Comparison of ENCODE assay signal across 16 cellular contexts in the genomic region with DNA sequence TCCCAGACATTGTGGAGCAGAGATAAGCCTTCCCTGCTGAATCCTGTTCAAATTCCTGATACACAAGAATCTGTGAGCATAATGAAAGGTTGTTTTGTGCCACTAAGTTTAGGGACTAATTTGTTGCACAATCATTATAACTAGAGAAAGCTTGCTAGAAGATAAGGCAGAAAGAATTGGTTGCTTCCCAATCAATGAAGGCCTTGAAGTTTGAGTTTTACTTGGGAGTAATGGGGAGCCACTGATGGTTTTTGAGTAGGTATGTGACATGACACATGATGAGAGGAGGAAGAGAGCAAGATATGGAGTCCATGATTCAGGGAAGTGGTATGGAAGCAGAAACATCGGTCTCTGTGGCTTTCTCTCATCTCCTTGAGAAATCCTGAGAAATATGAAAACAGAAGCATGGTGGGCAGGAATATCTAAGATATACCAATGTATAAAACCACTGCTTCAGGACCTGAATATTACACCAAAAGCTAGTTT. TPM values are rescaled to one million over a fixed set of nuclear protein-coding genes. Genes with fewer than 3 reads are reported as not detected.
A peak's percentile ranks its signal among the peaks of the same experiment; 100 is the strongest.
DNase-seq lines count a peak whose midpoint lies in the region; TF ChIP-seq lines count a peak whose summit lies in the region.
"Had no signal": no experiment of that assay in that cellular context is flagged by ENCODE, and none has a peak within 500 bp of the region (broad histone marks: within the 10 kb centered on the region; RNA-seq: fewer than 3 reads in every experiment).

No MANE protein-coding gene starts in this region.

- H3K4me1 Mint-ChIP-seq in Caco-2 (ENCODE audit: low read depth, unreplicated experiment) (peaks cover 16% of the 10 kb centered on the region), MCF 10A (ENCODE audit: insufficient read depth, unreplicated experiment) (peaks cover 22% of the 10 kb centered on the region)

- H3K79me2 ChIP-seq in Loucy (ENCODE audit: insufficient read depth, low read length): no peaks in the 10 kb centered on the region

- H3K9me3 ChIP-seq in Caco-2 (no peaks in the 10 kb centered on the region), Loucy (ENCODE audit: insufficient read depth, low read depth, low read length) (no peaks in the 10 kb centered on the region), mesodermal cell (ENCODE audit: control insufficient read depth, low read length) (no peaks in the 10 kb centered on the region)

- H3K4me3 ChIP-seq in Caco-2 (ENCODE audit: low read depth, low read length): no peak overlapping the region
- H3K4me3 ChIP-seq in Loucy (ENCODE audit: low read length, poor library complexity, severe bottlenecking): no peak overlapping the region
- no peak overlapping the region for H3K4me3 ChIP-seq in mesodermal cell (ENCODE audit: extremely low read depth, insufficient read depth, low read length, poor library complexity, severe bottlenecking)

- H3F3A ChIP-seq in Loucy (ENCODE audit: low read depth): no peaks in the 10 kb centered on the region

- intact Hi-C loops in Caco-2 (cut with micrococcal nuclease; ENCODE audit: unreplicated experiment) (no loop called here), MCF 10A (cut with micrococcal nuclease) (no loop called here)

- no peaks in the 10 kb centered on the region for H3K36me3 ChIP-seq in Caco-2 (ENCODE audit: control insufficient read depth, insufficient read depth, low read length)
- no peaks in the 10 kb centered on the region for H3K36me3 ChIP-seq in Loucy (ENCODE audit: insufficient read depth, low read length)
- no peaks in the 10 kb centered on the region for H3K36me3 ChIP-seq in mesodermal cell (ENCODE audit: control insufficient read depth, insufficient read depth, low read length)

- no peak for TF ChIP-seq CTCF in Caco-2 (IDR thresholded peaks at IDR 0.05; ENCODE audit: insufficient read depth in 1 of 2, low read depth in 1 of 2, low read length in 1 of 2, severe bottlenecking in 1 of 2, unreplicated experiment in 1 of 2)
- TF ChIP-seq CTCF in Loucy (conservative IDR thresholded peaks at IDR 0.05; ENCODE audit: low read length): no peak
- TF ChIP-seq CTCF in MCF 10A (IDR thresholded peaks at IDR 0.05; ENCODE audit: unreplicated experiment): no peak

- DNase-seq in Caco-2 (no peak), MCF 10A (ENCODE audit: unreplicated experiment) (no peak), retina (no peak), NCI-H2029 treated with DMSO at 0.1 percent for 48 hours (lab: John Stamatoyannopoulos, UW) (no peak), SIG-M5 treated with dmso at 0.1 percent for 504 hours (lab: John Stamatoyannopoulos, UW; ENCODE audit: unreplicated experiment) (no peak), COLO668 (lab: John Stamatoyannopoulos, UW; ENCODE audit: unreplicated experiment) (no peak)
- DNase-seq: activated CD4-positive, alpha-beta T cell treated with anti-CD3 and anti-CD28 coated beads, Interleukin-2, amount 10 ng/mL, durations not matched to agents 24 days and 14 days; central memory CD4-positive, alpha-beta T cell; GOT3; naive B cell; NCI-H1417; stimulated activated CD8-positive, alpha-beta memory T cell treated with anti-CD3 and anti-CD28 coated beads, Interleukin-4, amount 100 ng/mL, for 48 hours had no signal

- H3K9me3 Mint-ChIP-seq in Caco-2 (ENCODE audit: unreplicated experiment) (no peaks in the 10 kb centered on the region), MCF 10A (ENCODE audit: unreplicated experiment) (no peaks in the 10 kb centered on the region)
- H3K9me3 Mint-ChIP-seq: activated CD4-positive, alpha-beta T cell treated with anti-CD3 and anti-CD28 coated beads, Interleukin-2, amount 10 ng/mL, durations not matched to agents 24 days and 14 days; naive B cell; T-helper 1 cell treated with Interleukin-12 subunit alpha and Interleukin-12 subunit beta and Interleukin-4 antibody, amounts not matched to agents 30 μg/mL and 1 μg/mL, for 36 hours had no signal

- H3K36me3 Mint-ChIP-seq in Caco-2 (ENCODE audit: insufficient read depth, unreplicated experiment) (no peaks in the 10 kb centered on the region), MCF 10A (ENCODE audit: insufficient read depth, unreplicated experiment) (no peaks in the 10 kb centered on the region)
- H3K36me3 Mint-ChIP-seq: naive B cell had no signal

- POLR2A ChIA-PET in Caco-2 (lab: Charles Lee) (no interaction called here), MCF 10A (lab: Yijun Ruan, JAX) (interaction anchor here (0.7 to 6.0 kb wide), 10 partner anchors 8 to 156 kb away, joined by 3 to 52 read pairs (median 3); a partner anchor contains a TSS)

- WGBS in mesodermal cell (ENCODE audit: insufficient coverage in 2 of 2), 2 experiments: 100% methylated on average over 1 of the region's 1 CpG; no CpG with 5 or more reads in 1 of the 2 experiments

- CTCF ChIA-PET in Caco-2 (lab: Charles Lee) (no interaction called here), MCF 10A (lab: Yijun Ruan, JAX) (interaction anchor here (0.5 to 2.5 kb wide), 7 partner anchors 13 to 155 kb away, joined by 3 to 14 read pairs (median 3); a partner anchor contains a TSS)

- H3K27me3 ChIP-seq in Caco-2 (replicated peaks; ENCODE audit: control insufficient read depth, insufficient read depth, low read length) (no peaks in the 10 kb centered on the region), Loucy (ENCODE audit: insufficient read depth, low read length, poor library complexity, severe bottlenecking) (no peaks in the 10 kb centered on the region)

- no peak overlapping the region for H3K9ac ChIP-seq in Loucy (ENCODE audit: low read depth, low read length, poor library complexity, severe bottlenecking)

- 0 out of 2 replicates have a peak overlapping the region, but pooled peaks have one; percentile 69 for H2AFZ ChIP-seq in Loucy (ENCODE audit: low read length)

- H3K27ac ChIP-seq in mesodermal cell (ENCODE audit: low read depth, low read length, severe bottlenecking): peak overlapping the region; percentile 81
- H3K27ac ChIP-seq: C4-2B had no signal

- H3K27me3 Mint-ChIP-seq in Caco-2 (ENCODE audit: insufficient read depth, unreplicated experiment) (no peaks in the 10 kb centered on the region), MCF 10A (ENCODE audit: insufficient read depth, unreplicated experiment) (no peaks in the 10 kb centered on the region)

- H4K20me1 ChIP-seq in Loucy (ENCODE audit: insufficient read depth, low read length, poor library complexity, severe bottlenecking): no peaks in the 10 kb centered on the region

- H3K9me2 ChIP-seq in Loucy (replicated peaks; ENCODE audit: low read depth, low read length): no peaks in the 10 kb centered on the region

- H3K4me3 Mint-ChIP-seq in Caco-2 (ENCODE audit: unreplicated experiment) (no peak overlapping the region), MCF 10A (ENCODE audit: unreplicated experiment) (no peak overlapping the region)
- H3K4me3 Mint-ChIP-seq: activated CD4-positive, alpha-beta T cell treated with anti-CD3 and anti-CD28 coated beads, Interleukin-2, amount 10 ng/mL, durations not matched to agents 24 days and 14 days; naive B cell; T-helper 1 cell treated with Interleukin-12 subunit alpha and Interleukin-12 subunit beta and Interleukin-4 antibody, amounts not matched to agents 30 μg/mL and 1 μg/mL, for 36 hours had no signal

- BruUV-seq in Caco-2 (replicated peaks; lab: Mats Ljungman, UMichigan) (no TSS peak), MCF 10A (replicated peaks; lab: Mats Ljungman, UMichigan) (no TSS peak)

- H3K4me2 ChIP-seq in Loucy (ENCODE audit: low read depth, low read length, poor library complexity, severe bottlenecking): no peak overlapping the region

- peaks cover 15% of the 10 kb centered on the region for H3K4me1 ChIP-seq in Caco-2
- peaks cover 3% of the 10 kb centered on the region for H3K4me1 ChIP-seq in Loucy (ENCODE audit: insufficient read depth, low read length, poor library complexity, severe bottlenecking)
- peaks cover 6% of the 10 kb centered on the region for H3K4me1 ChIP-seq in mesodermal cell (ENCODE audit: control insufficient read depth, insufficient read depth, low read length, poor library complexity, severe bottlenecking)

- H3K27ac Mint-ChIP-seq in Caco-2 (ENCODE audit: unreplicated experiment) (peak overlapping the region; percentile 92), MCF 10A (ENCODE audit: low read depth, unreplicated experiment) (peak overlapping the region; percentile 95)
- H3K27ac Mint-ChIP-seq: naive B cell; T-helper 1 cell treated with Interleukin-12 subunit alpha and Interleukin-12 subunit beta and Interleukin-4 antibody, amounts not matched to agents 30 μg/mL and 1 μg/mL, for 36 hours had no signal

RNA-seq across cellular contexts. Expression of a gene that starts 13.3 kb away (rescaled TPM):
- 7.7 and 11.8 TPM in 2 replicates for total RNA-seq in Caco-2 (2022)
- total RNA-seq in MCF 10A (2022): 10.2 and 11.4 TPM in 2 replicates
- polyA plus RNA-seq in mesodermal cell (2013, experiment 1 of 2): 12.3 TPM
- polyA plus RNA-seq in mesodermal cell (2013, experiment 2 of 2): 13.3 TPM

RNA-seq across cellular contexts. Expression of a gene that starts 41.4 kb away (rescaled TPM):
- 60.8 and 63.1 TPM in 2 replicates for total RNA-seq in Caco-2 (2022)
- 101 and 118 TPM in 2 replicates for total RNA-seq in MCF 10A (2022)
- polyA plus RNA-seq in mesodermal cell (2013, experiment 1 of 2): 278 TPM
- polyA plus RNA-seq in mesodermal cell (2013, experiment 2 of 2): 250 TPM
